Comparison of ENCODE assay signal across 8 cellular contexts in the genomic region with DNA sequence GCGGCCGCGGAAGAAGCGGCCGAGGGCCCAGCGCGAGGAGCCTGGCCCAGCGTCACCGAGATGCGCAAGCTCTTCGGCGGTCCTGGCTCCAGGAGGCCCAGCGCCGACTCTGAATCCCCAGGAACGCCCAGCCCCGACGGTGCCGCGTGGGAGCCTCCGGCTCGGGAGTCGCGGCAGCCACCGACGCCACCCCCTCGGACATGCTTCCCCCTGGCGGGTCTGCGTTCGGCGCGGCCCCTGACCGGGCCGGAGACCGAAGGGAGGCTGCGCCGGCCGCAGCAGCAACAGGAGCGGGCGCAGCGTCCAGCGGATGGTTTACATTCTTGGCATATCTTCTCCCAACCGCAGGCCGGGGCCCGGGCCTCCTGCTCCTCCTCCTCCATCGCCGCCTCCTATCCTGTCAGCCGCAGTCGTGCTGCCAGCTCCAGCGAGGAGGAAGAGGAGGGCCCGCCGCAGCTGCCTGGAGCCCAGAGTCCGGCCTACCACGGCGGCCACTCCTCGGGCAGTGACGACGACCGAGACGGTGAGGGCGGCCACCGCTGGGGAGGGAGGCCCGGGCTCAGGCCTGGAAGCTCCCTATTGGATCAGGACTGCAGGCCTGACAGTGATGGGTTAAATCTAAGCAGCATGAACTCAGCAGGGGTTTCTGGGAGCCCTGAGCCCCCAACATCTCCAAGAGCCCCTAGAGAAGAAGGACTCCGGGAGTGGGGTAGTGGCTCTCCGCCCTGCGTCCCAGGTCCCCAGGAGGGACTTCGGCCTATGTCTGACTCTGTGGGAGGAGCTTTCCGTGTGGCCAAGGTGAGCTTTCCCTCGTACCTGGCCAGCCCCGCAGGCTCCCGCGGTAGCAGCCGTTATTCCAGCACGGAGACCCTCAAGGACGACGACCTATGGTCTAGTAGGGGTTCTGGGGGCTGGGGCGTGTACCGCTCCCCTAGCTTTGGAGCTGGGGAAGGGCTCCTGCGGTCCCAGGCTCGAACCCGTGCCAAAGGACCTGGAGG. TPM values are rescaled to one million over a fixed set of nuclear protein-coding genes. Genes with fewer than 3 reads are reported as not detected.
DNase-seq lines count a peak whose midpoint lies in the region; ATAC-seq, FAIRE-seq and TF ChIP-seq lines count a peak whose summit lies in the region.

No MANE protein-coding gene starts in this region.

- no peak for FAIRE-seq in pancreas (lab: Jason Lieb, UNC)

- no peak overlapping the region for H3K4me2 ChIP-seq in OCI-LY7 (ENCODE audit: low read length)

- DNase-seq in AG09309 (ENCODE audit: low read depth) (peak; percentile 89), HFFc6 (peak; percentile 96), Right ventricle myocardium inferior (ENCODE audit: missing footprints) (peak; percentile 96), pancreas (peak; percentile 59 to 91 (median 72)), OCI-LY7 (ENCODE audit: low spot score) (no peak)

- H4K20me1 ChIP-seq in OCI-LY7 (ENCODE audit: insufficient read depth, low read length), result no peaks in the 10 kb centered on the region

- peaks cover 2% of the 10 kb centered on the region for H3K27me3 Mint-ChIP-seq in HFFc6 (ENCODE audit: insufficient read depth)

- no peaks in the 10 kb centered on the region for H3K9me3 Mint-ChIP-seq in HFFc6

- H3K36me3 Mint-ChIP-seq in HFFc6 (ENCODE audit: low read depth), result peaks cover 32% of the 10 kb centered on the region

- H3K9me2 ChIP-seq in OCI-LY7 (ENCODE audit: insufficient read depth, low read length), result no peaks in the 10 kb centered on the region

- POLR2A ChIA-PET in OCI-LY7 (lab: Charles Lee), result interaction anchor here (0.7 kb wide), 1 partner anchor 9 kb away, joined by 3 read pairs; no protein-coding TSS in a partner anchor

- TF ChIP-seq CTCF in AG09309 (IDR thresholded peaks at IDR 0.05; ENCODE audit: control insufficient read depth, insufficient read depth, low read depth, low read length, missing control alignments) (no peak), HFFc6 (IDR thresholded peaks at IDR 0.05) (no peak), WI38 (IDR thresholded peaks at IDR 0.05; ENCODE audit: low read depth, low read length) (no peak), pancreas (IDR thresholded peaks at IDR 0.05) (no peak), OCI-LY7 (conservative IDR thresholded peaks at IDR 0.05; ENCODE audit: low read length) (no peak)

- peak overlapping the region; percentile 85 to 93 (median 89) for H3K27ac ChIP-seq in pancreas
- no peak overlapping the region for H3K27ac ChIP-seq in OCI-LY7 (ENCODE audit: low read depth, low read length, poor library complexity, severe bottlenecking)

- peak overlapping the region; percentile 76 for H3K27ac Mint-ChIP-seq in HFFc6

- ATAC-seq in Right ventricle myocardium inferior, result peak; percentile 77
- peak; percentile 23 to 54 (median 28) for ATAC-seq in pancreas
- no peak for ATAC-seq in HG03175 (IDR thresholded peaks at IDR 0.05; ENCODE audit: unreplicated experiment)
- no peak for ATAC-seq in GM18870 (IDR thresholded peaks at IDR 0.05; ENCODE audit: unreplicated experiment)

- CTCF ChIA-PET in OCI-LY7 (lab: Charles Lee; ENCODE audit: unreplicated experiment), result interaction anchor here (0.9 kb wide), 1 partner anchor 66 kb away, joined by 3 read pairs; no protein-coding TSS in a partner anchor

- BruUV-seq in OCI-LY7 (replicated peaks; lab: Mats Ljungman, UMichigan), result no TSS peak

- peaks cover 0 to 6% (median 0%) of the 10 kb centered on the region in 3 donors for H3K4me1 ChIP-seq in pancreas
- peaks cover 22% of the 10 kb centered on the region for H3K4me1 ChIP-seq in OCI-LY7 (ENCODE audit: insufficient read depth, low read length, poor library complexity, severe bottlenecking)

- no peak overlapping the region for H2AFZ ChIP-seq in OCI-LY7 (ENCODE audit: low read length)

- peaks cover 71% of the 10 kb centered on the region for H3K4me1 Mint-ChIP-seq in HFFc6 (ENCODE audit: low read depth)

- H3K4me3 ChIP-seq in AG09309 (ENCODE audit: control insufficient read depth, low read depth, low read length) (peak overlapping the region; percentile 47), WI38 (ENCODE audit: low read depth, low read length) (peak overlapping the region; percentile 84), pancreas (peak overlapping the region; percentile 40 to 64 (median 56)), OCI-LY7 (ENCODE audit: low read depth, low read length, poor library complexity, severe bottlenecking) (no peak overlapping the region)

- no peaks in the 10 kb centered on the region for H3K9me3 ChIP-seq in pancreas
- no peaks in the 10 kb centered on the region for H3K9me3 ChIP-seq in OCI-LY7 (ENCODE audit: low read length)

- no peaks in the 10 kb centered on the region for H3K36me3 ChIP-seq in pancreas
- no peaks in the 10 kb centered on the region for H3K36me3 ChIP-seq in OCI-LY7 (ENCODE audit: insufficient read depth, low read length)

- intact Hi-C loops in Right ventricle myocardium inferior (cut with DNase I), result loop anchor here (2.0 kb wide), 1 partner anchor 14 kb away; no protein-coding TSS in a partner anchor
- intact Hi-C loops in pancreas (cut with DNase I), result no loop called here
- intact Hi-C loops in OCI-LY7 (cut with micrococcal nuclease; ENCODE audit: unreplicated experiment), result no loop called here

- H3K4me3 Mint-ChIP-seq in HFFc6, result peak overlapping the region; percentile 91

- WGBS in pancreas, 2 donors, result 25 to 31% methylated on average over 57 to 80 of the region's 80 CpGs

- no peaks in the 10 kb centered on the region for H3K27me3 ChIP-seq in pancreas

- no peaks in the 10 kb centered on the region for H3K79me2 ChIP-seq in OCI-LY7 (ENCODE audit: insufficient read depth, low read depth, low read length)

RNA-seq across cellular contexts. Expression of gene ARHGEF17, which starts 1.2 kb away (rescaled TPM):
- 100 to 1,000 TPM in 2 of 6 experiments, 10 to 100 TPM in 4; 84.6 to 112 (median 92.1) TPM for total RNA-seq in HFFc6 (2021; fragmentation: NEBNext Ultra II Directional; extraction: Animal tissue kit (Norgen Biotek cat#: 25700))
- total RNA-seq in Right ventricle myocardium inferior (57.1 TPM), pancreas (10 to 100 TPM in 2 of 6 donors, 1 to 10 TPM in 4; 7.0 to 21.1 (median 9.8) TPM), OCI-LY7 (2022) (0.57 and 1.4 TPM in 2 replicates)
- polyA plus RNA-seq in pancreas, result 10 to 100 TPM; 21.8 to 24.0 TPM
- total RNA-seq in OCI-LY7 (2014; rRNA removed; shearing (Covaris generic)), result 0.19 and 0.21 TPM in 2 replicates

RNA-seq across cellular contexts. Expression of gene P2RY6, which starts 37.1 kb away (rescaled TPM):
- 1 to 10 TPM in 4 of 6 experiments, under 1 TPM in 2; 0.54 to 2.4 (median 1.9) TPM for total RNA-seq in HFFc6 (2021; fragmentation: NEBNext Ultra II Directional; extraction: Animal tissue kit (Norgen Biotek cat#: 25700))
- total RNA-seq in Right ventricle myocardium inferior (2.8 TPM), pancreas (1 to 10 TPM in 2 of 6 donors, under 1 TPM in 3, not detected in 1; 0.24 to 4.1 (median 0.98) TPM), OCI-LY7 (2022) (not detected in 2 replicates)
- under 1 TPM; 0.49 to 0.99 TPM for polyA plus RNA-seq in pancreas
- total RNA-seq in OCI-LY7 (2014; rRNA removed; shearing (Covaris generic)), result not detected in 2 replicates

Comparison
In these comparisons a context has a peak if more than half of its experiments do, and no peak if none do; other contexts are left out.
1. ATAC-seq: peak in Right ventricle myocardium inferior (single experiment) and pancreas (4 of 4); none in HG03175 (single experiment) and GM18870 (single experiment).